In genomic region chr6:155061381-155061780, GRCh38 we compare ENCODE assay signal across 26 cellular contexts.
DNase-seq lines count a peak whose midpoint lies in the region; ATAC-seq, FAIRE-seq and TF ChIP-seq lines count a peak whose summit lies in the region.
"Had no signal": no experiment of that assay in that cellular context is flagged by ENCODE, and none has a peak within 500 bp of the region (broad histone marks: within the 10 kb centered on the region; RNA-seq: fewer than 3 reads in every experiment).

No MANE protein-coding gene starts in this region.

- in situ Hi-C loops in GM12878 (cut with MboI) = no loop called here

- SMC1A ChIA-PET in GM12878 (lab: Charles Lee; ENCODE audit: uncharacterized antibody, unreplicated experiment) = interaction anchor here (1.2 kb wide), 2 partner anchors 13 to 22 kb away, joined by 3 to 4 read pairs; no protein-coding TSS in a partner anchor

- no peak overlapping the region for H3K4me2 ChIP-seq in GM12878 (ENCODE audit: control insufficient read depth, insufficient read depth)
- H3K4me2 ChIP-seq: BLaER1 had no signal

- no peak overlapping the region for H3K27ac ChIP-seq in GM12878 (ENCODE audit: control insufficient read depth, insufficient read depth)
- H3K27ac ChIP-seq: BLaER1 had no signal

- no peaks in the 10 kb centered on the region for H3K4me1 ChIP-seq in GM12878 (ENCODE audit: control insufficient read depth, insufficient read depth, low read length)
- H3K4me1 ChIP-seq: BE2C had no signal

- DNase-seq in amniotic epithelial cell (ENCODE audit: low read depth) = peak; percentile 50
- DNase-seq in GM12878 (ENCODE audit: low read depth, low spot score) = no peak
- DNase-seq in choroid plexus epithelial cell (ENCODE audit: low read depth) = peak; percentile 15
- peak; percentile 51 for DNase-seq in iris pigment epithelial cell (ENCODE audit: low read depth)
- DNase-seq in NCI-H1092 (lab: John Stamatoyannopoulos, UW) = no peak
- DNase-seq in NCI-H510A (lab: John Stamatoyannopoulos, UW) = no peak
- DNase-seq: 8988T; ACHN; BE2C; C1 segment of cervical spinal cord; CD4-positive, alpha-beta memory T cell; CD4-positive, CD25-positive, alpha-beta regulatory T cell; CD8-positive, alpha-beta memory T cell; COR-L47; DMS 273 treated with DMSO at 0.1 percent for 48 hours; DMS153; DMS79; DND-41; EL; GDM1 had no signal

- peak; percentile 74 for FAIRE-seq in GM12878 (lab: Jason Lieb, UNC)
- FAIRE-seq: A204.1, GM12891, GM19239 had no signal

- RAD21 ChIA-PET in GM12878 (lab: Charles Lee; ENCODE audit: unreplicated experiment) = no interaction called here

- no peaks in the 10 kb centered on the region for H3K36me3 ChIP-seq in GM12878 (ENCODE audit: control insufficient read depth in 2 of 2, insufficient read depth in 2 of 2, low read length in 1 of 2)
- H3K36me3 ChIP-seq: BE2C, BLaER1 had no signal

- no peak for TF ChIP-seq EP300 in GM12878 (IDR thresholded peaks at IDR 0.05; ENCODE audit: borderline replicate concordance in 1 of 2, control insufficient read depth in 1 of 2, low read depth in 2 of 2, low read length in 2 of 2)

- no peaks in the 10 kb centered on the region for H3K79me2 ChIP-seq in GM12878 (ENCODE audit: control insufficient read depth, insufficient read depth, low read length)

- no peak for TF ChIP-seq RAD21 in GM12878 (IDR thresholded peaks at IDR 0.05; ENCODE audit: insufficient read depth, low read depth, low read length)

- H3K9ac ChIP-seq in GM12878 (ENCODE audit: control insufficient read depth, insufficient read depth, low read length) = no peak overlapping the region
- H3K9ac ChIP-seq: BLaER1 had no signal

- intact Hi-C loops in GM12878 (cut with micrococcal nuclease; ENCODE audit: unreplicated experiment) = no loop called here

- TF ChIP-seq CTCF in GM12878 (IDR thresholded peaks at IDR 0.05 in 2 of 3, conservative IDR thresholded peaks at IDR 0.05 in 1 of 3; ENCODE audit: control insufficient read depth in 2 of 3, extremely low read depth in 1 of 3, insufficient read depth in 1 of 3, low read depth in 3 of 3, low read length in 3 of 3) (no peak), choroid plexus epithelial cell (conservative IDR thresholded peaks at IDR 0.05; ENCODE audit: low read depth, low read length) (no peak)

- H3K4me3 ChIP-seq in GM12878 (no peak overlapping the region), choroid plexus epithelial cell (ENCODE audit: low read depth, low read length) (no peak overlapping the region)
- H3K4me3 ChIP-seq: BLaER1 had no signal

- POLR2A ChIA-PET in GM12878 (lab: Charles Lee) = no interaction called here

- BruUV-seq in GM12878 (replicated peaks; lab: Mats Ljungman, UMichigan) = no TSS peak

- CTCF ChIA-PET in GM12878 (lab: Yijun Ruan, JAX) = interaction anchor here (0.6 to 0.9 kb wide), 2 partner anchors 23 to 359 kb away, joined by 3 to 5 read pairs; no protein-coding TSS in a partner anchor

- no peak for TF ChIP-seq POLR2A in GM12878 (IDR thresholded peaks at IDR 0.05; ENCODE audit: low read depth, low read length)

- no peaks in the 10 kb centered on the region for H4K20me1 ChIP-seq in GM12878 (ENCODE audit: control insufficient read depth, insufficient read depth)
- H4K20me1 ChIP-seq: BLaER1 had no signal

- H3K9me3 ChIP-seq in GM12878 (replicated peaks; ENCODE audit: control insufficient read depth, insufficient read depth, low read length) = no peaks in the 10 kb centered on the region
- H3K9me3 ChIP-seq: BE2C had no signal

- WGBS in GM12878 (ENCODE audit: insufficient coverage, insufficient replicate concordance, low lambda C conversion rate, missing lambda C conversion rate) = 78% methylated on average over 8 of the region's 8 CpGs

- ATAC-seq in GM12878 (no peak), HG02870 (IDR thresholded peaks at IDR 0.05; ENCODE audit: unreplicated experiment) (no peak), HG02759 (IDR thresholded peaks at IDR 0.05; ENCODE audit: unreplicated experiment) (no peak)

- no peak overlapping the region for H2AFZ ChIP-seq in GM12878 (ENCODE audit: control insufficient read depth, low read depth, low read length)

- no peaks in the 10 kb centered on the region for H3K27me3 ChIP-seq in GM12878 (replicated peaks in 1 of 2; ENCODE audit: control insufficient read depth in 2 of 2, insufficient read depth in 2 of 2, low read length in 1 of 2)
- H3K27me3 ChIP-seq: BE2C, BLaER1 had no signal

TF ChIP-seq in GM12878, 131 proteins besides CTCF, POLR2A, EP300 and RAD21:
- no peak for TF ChIP-seq PAX8 (IDR thresholded peaks at IDR 0.05)
- no peak for TF ChIP-seq POLR2AphosphoS5 (IDR thresholded peaks at IDR 0.05; ENCODE audit: low read length)
- TF ChIP-seq ETV6 (conservative IDR thresholded peaks at IDR 0.05 in 1 of 2, IDR thresholded peaks at IDR 0.05 in 1 of 2; ENCODE audit: borderline replicate concordance in 1 of 2, low read depth in 1 of 2) = no peak
- no peak for TF ChIP-seq SMAD1 (IDR thresholded peaks at IDR 0.05; ENCODE audit: low read depth, partially characterized antibody)
- TF ChIP-seq RFX5 (IDR thresholded peaks at IDR 0.05; ENCODE audit: low read depth, low read length) = no peak
- no peak for TF ChIP-seq NR2C2 (IDR thresholded peaks at IDR 0.05; ENCODE audit: borderline replicate concordance, control insufficient read depth, insufficient read length, low read depth)

Comparison
In these comparisons a context has a peak if more than half of its experiments do, and no peak if none do; other contexts are left out.
1. DNase-seq: peak in amniotic epithelial cell (single experiment), choroid plexus epithelial cell (single experiment) and iris pigment epithelial cell (single experiment); none in GM12878 (single experiment), NCI-H1092 (single experiment) and NCI-H510A (single experiment).